In the genomic region with DNA sequence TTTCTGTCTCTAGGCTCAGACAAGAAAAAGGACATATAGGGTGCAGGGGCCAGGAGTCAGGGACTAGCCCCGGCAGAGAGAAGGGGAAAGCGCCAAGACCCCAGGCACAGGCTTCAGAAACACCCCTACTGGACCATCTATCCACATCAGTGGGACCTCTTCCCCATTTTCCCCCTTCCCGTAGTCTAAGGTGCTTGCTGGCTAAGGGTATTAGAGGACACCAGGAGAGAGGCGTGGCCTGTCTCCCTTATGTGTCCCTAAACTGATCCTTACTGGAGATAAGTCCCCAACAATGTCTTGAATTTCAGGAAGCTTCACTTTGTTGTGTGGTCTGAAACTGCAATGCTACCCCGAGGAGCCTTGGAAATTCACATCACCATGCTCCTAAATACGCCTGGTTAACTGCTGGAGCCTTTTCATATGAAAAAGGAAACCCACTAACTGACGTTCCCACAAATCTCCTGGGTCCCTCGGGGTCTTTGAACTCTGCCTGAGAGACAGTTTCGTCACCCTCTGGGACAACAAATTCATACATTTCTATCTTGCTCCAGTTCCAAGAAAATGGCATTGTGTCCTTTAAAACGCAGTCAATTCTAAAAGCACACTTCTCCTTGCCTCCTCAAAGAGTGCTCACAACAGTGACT, we compare ENCODE assay signal across 14 cellular contexts.
A peak's percentile ranks its signal among the peaks of the same experiment; 100 is the strongest.
DNase-seq lines count a peak whose midpoint lies in the region; ATAC-seq and TF ChIP-seq lines count a peak whose summit lies in the region.
"Had no signal": no experiment of that assay in that cellular context is flagged by ENCODE, and none has a peak within 500 bp of the region (broad histone marks: within the 10 kb centered on the region; RNA-seq: fewer than 3 reads in every experiment).

No MANE protein-coding gene starts in this region.

- 50% methylated on average over 10 of the region's 10 CpGs for WGBS in right cardiac atrium

- POLR2A ChIA-PET in HCT116 (lab: Charles Lee): no interaction called here

- H3K27me3 ChIP-seq in HCT116 (ENCODE audit: insufficient read depth, low read length) (no peaks in the 10 kb centered on the region), right cardiac atrium (ENCODE audit: control insufficient read depth, insufficient read depth) (no peaks in the 10 kb centered on the region), skeletal muscle tissue (ENCODE audit: control insufficient read depth in 3 of 3, insufficient read depth in 3 of 3, low read length in 3 of 3) (no peaks in the 10 kb centered on the region), HAP-1 (ENCODE audit: low read depth) (no peaks in the 10 kb centered on the region)
- H3K27me3 ChIP-seq: neutrophil had no signal

- no TSS peak for BruUV-seq in HCT116 (replicated peaks; lab: Mats Ljungman, UMichigan)

- H3K27ac ChIP-seq in HCT116 (ENCODE audit: low read depth, low read length) (no peak overlapping the region), VCaP (peak overlapping the region; percentile 4; the same call in 1 of the 2 replicates), right cardiac atrium (ENCODE audit: low read length) (peak overlapping the region; percentile 34), skeletal muscle tissue (ENCODE audit: low read depth, low read length) (peak overlapping the region; percentile 66)
- H3K27ac ChIP-seq: neutrophil had no signal

- no peaks in the 10 kb centered on the region for H3K9me2 ChIP-seq in HCT116 (ENCODE audit: insufficient read depth)

- H3K4me1 ChIP-seq in HCT116 (ENCODE audit: control insufficient read depth in 1 of 2, insufficient read depth in 2 of 2, low read length in 2 of 2): no peaks in the 10 kb centered on the region; a peak in 1 of 4 replicates
- peaks cover 2% of the 10 kb centered on the region for H3K4me1 ChIP-seq in right cardiac atrium (ENCODE audit: control insufficient read depth, insufficient read depth, low read length)
- peaks cover 12 to 47% (median 42%) of the 10 kb centered on the region in 3 donors for H3K4me1 ChIP-seq in skeletal muscle tissue (ENCODE audit: control insufficient read depth in 3 of 3, insufficient read depth in 3 of 3, low read length in 3 of 3)
- no peaks in the 10 kb centered on the region for H3K4me1 ChIP-seq in HAP-1

- TF ChIP-seq RAD21 in HCT116 (IDR thresholded peaks at IDR 0.05; ENCODE audit: low read depth): no peak

- TF ChIP-seq CTCF in HCT116 (IDR thresholded peaks at IDR 0.05 in 2 of 3, conservative IDR thresholded peaks at IDR 0.05 in 1 of 3; ENCODE audit: borderline replicate concordance in 1 of 3, insufficient read depth in 1 of 3, low read depth in 2 of 3, low read length in 2 of 3): no peak
- no peak; the same call in 1 of the 2 replicates for TF ChIP-seq CTCF in VCaP (conservative IDR thresholded peaks at IDR 0.05)

- RAD21 ChIA-PET in HCT116 (lab: Charles Lee; ENCODE audit: low non-redundant PET in 1 of 2, low total read pairs in 2 of 2, uncharacterized antibody in 2 of 2, unreplicated experiment in 2 of 2): no interaction called here

- peak; percentile 17; the same call in 1 of the 2 replicates for ATAC-seq in HCT116
- ATAC-seq in right cardiac atrium: no peak
- no peak for ATAC-seq in HG03108 (IDR thresholded peaks at IDR 0.05; ENCODE audit: unreplicated experiment)
- ATAC-seq: activated CD4-positive, CD25-positive, alpha-beta regulatory T cell treated with anti-CD3 and anti-CD28 coated beads, Interleukin-2, amount 50 U/mL, for 24 hours; T-cell had no signal

- H3K36me3 ChIP-seq in HCT116 (ENCODE audit: control insufficient read depth in 1 of 2, insufficient read depth in 2 of 2, low read length in 2 of 2) (no peaks in the 10 kb centered on the region), skeletal muscle tissue (ENCODE audit: control insufficient read depth in 3 of 3, insufficient read depth in 3 of 3, low read length in 3 of 3) (no peaks in the 10 kb centered on the region), HAP-1 (replicated peaks) (no peaks in the 10 kb centered on the region)
- H3K36me3 ChIP-seq: neutrophil had no signal

- H4K20me1 ChIP-seq in HCT116 (ENCODE audit: insufficient read depth): no peaks in the 10 kb centered on the region

- no peak for TF ChIP-seq POLR2A in HCT116 (IDR thresholded peaks at IDR 0.05; ENCODE audit: borderline replicate concordance, extremely low read depth, insufficient read depth, insufficient read length)

- H3K9ac ChIP-seq in HCT116 (ENCODE audit: low read length): no peak overlapping the region
- peak overlapping the region; percentile 8 to 60 (median 56) for H3K9ac ChIP-seq in skeletal muscle tissue (ENCODE audit: low read depth in 1 of 3, low read length in 3 of 3)

- in situ Hi-C loops in HAP-1 (cut with MboI; ENCODE audit: low sequenced_read_pairs): no loop called here

- CTCF ChIA-PET in HCT116 (lab: Charles Lee): interaction anchor here (0.9 to 1.2 kb wide), 2 partner anchors 1146 to 1148 kb away, joined by 3 to 5 read pairs; no protein-coding TSS in a partner anchor

- intact Hi-C loops in HCT116 (cut with micrococcal nuclease): loop anchor here (1.0 to 5.0 kb wide), 6 partner anchors 317 to 1767 kb away; no protein-coding TSS in a partner anchor
- intact Hi-C loops in right cardiac atrium (cut with DNase I): loop anchor here (5.0 to 10.0 kb wide), 6 partner anchors 234 to 1144 kb away; partner anchors contain the start of gene IRS2 (in 4 of the 4)

- H2AFZ ChIP-seq in HCT116 (ENCODE audit: low read depth, low read length, poor library complexity, severe bottlenecking): no peak overlapping the region

- no peaks in the 10 kb centered on the region for H3K79me2 ChIP-seq in HCT116 (ENCODE audit: insufficient read depth, low read length)

- H3K4me2 ChIP-seq in HCT116 (ENCODE audit: low read length): no peak overlapping the region

- no peaks in the 10 kb centered on the region for H3K9me3 ChIP-seq in HCT116 (ENCODE audit: control insufficient read depth in 1 of 2, insufficient read depth in 1 of 2, low read depth in 1 of 2, low read length in 2 of 2)
- no peaks in the 10 kb centered on the region for H3K9me3 ChIP-seq in right cardiac atrium (ENCODE audit: control insufficient read depth, low read length)
- H3K9me3 ChIP-seq in skeletal muscle tissue (ENCODE audit: control insufficient read depth in 3 of 3, low read length in 3 of 3): no peaks in the 10 kb centered on the region
- H3K9me3 ChIP-seq in HAP-1: no peaks in the 10 kb centered on the region
- H3K9me3 ChIP-seq: neutrophil had no signal

- no peak overlapping the region for H3K4me3 ChIP-seq in HCT116 (replicated peaks in 1 of 2; ENCODE audit: low read depth in 1 of 2, low read length in 2 of 2)
- H3K4me3 ChIP-seq in right cardiac atrium (ENCODE audit: low read length): no peak overlapping the region
- peak overlapping the region in 2 of 3 donors; percentile 22 to 49 for H3K4me3 ChIP-seq in skeletal muscle tissue (ENCODE audit: low read length in 3 of 3)
- H3K4me3 ChIP-seq in HAP-1: no peak overlapping the region
- H3K4me3 ChIP-seq: lung had no signal

- DNase-seq in HCT116 (ENCODE audit: low read depth, low spot score) (no peak), right cardiac atrium (no peak), HAP-1 (ENCODE audit: low spot score in 2 of 2) (no peak), NCI-H2171 treated with DMSO at 0.1 percent for 48 hours (lab: John Stamatoyannopoulos, UW) (no peak)
- DNase-seq in activated effector memory CD4-positive, alpha-beta T cell treated with anti-CD3 and anti-CD28 coated beads, Interleukin-2, amount 50 U/mL, for 16 hours: no peak
- DNase-seq: activated CD8-positive, alpha-beta memory T cell treated with anti-CD3 and anti-CD28 coated beads, Interleukin-2, amount 50 U/mL, for 48 hours; activated naive CD8-positive, alpha-beta T cell treated with anti-CD3 and anti-CD28 coated beads for 36 hours; T-cell had no signal

TF ChIP-seq in HCT116, 20 proteins besides CTCF, POLR2A, EP300 and RAD21:
- no peak for TF ChIP-seq EGR1 (IDR thresholded peaks at IDR 0.05; ENCODE audit: low read depth)
- no peak for TF ChIP-seq REST (IDR thresholded peaks at IDR 0.05; ENCODE audit: low read depth)
- TF ChIP-seq CBX3 (IDR thresholded peaks at IDR 0.05; ENCODE audit: low read depth): no peak
- TF ChIP-seq CEBPB (IDR thresholded peaks at IDR 0.05; ENCODE audit: low read depth): no peak
- TF ChIP-seq MAX (IDR thresholded peaks at IDR 0.05): no peak
- TF ChIP-seq ATF3 (IDR thresholded peaks at IDR 0.05): no peak
- no peak for TF ChIP-seq EZH2 (IDR thresholded peaks at IDR 0.05)
- no peak for TF ChIP-seq EZH2phosphoT487 (IDR thresholded peaks at IDR 0.05; ENCODE audit: borderline replicate concordance)
TF ChIP-seq in HCT116: peak in this region for 0.

Comparison
In these comparisons a context has a peak if more than half of its experiments do, and no peak if none do; other contexts are left out.
1. H3K4me3 ChIP-seq: peak in skeletal muscle tissue (2 of 3); none in HCT116 (0 of 2), right cardiac atrium (single experiment) and HAP-1 (single experiment).